In genomic region chr1:161307230-161307768, GRCh38 we compare ENCODE assay signal across 9 cellular contexts. TPM values are rescaled to one million over a fixed set of nuclear protein-coding genes. Genes with fewer than 3 reads are reported as not detected.
A peak's percentile ranks its signal among the peaks of the same experiment; 100 is the strongest.
DNase-seq lines count a peak whose midpoint lies in the region; ATAC-seq and TF ChIP-seq lines count a peak whose summit lies in the region.
"Had no signal": no experiment of that assay in that cellular context is flagged by ENCODE, and none has a peak within 500 bp of the region (broad histone marks: within the 10 kb centered on the region; RNA-seq: fewer than 3 reads in every experiment).

No MANE protein-coding gene starts in this region.

- H3K27me3 ChIP-seq in thymus (ENCODE audit: control insufficient read depth, insufficient read depth), result peaks cover 2% of the 10 kb centered on the region
- H3K27me3 ChIP-seq: SJSA1 had no signal

- ATAC-seq in HG02642 (IDR thresholded peaks at IDR 0.05; ENCODE audit: poor library complexity, unreplicated experiment), result no peak
- ATAC-seq in GM18520 (IDR thresholded peaks at IDR 0.05; ENCODE audit: unreplicated experiment), result no peak
- no peak for ATAC-seq in GM18519 (IDR thresholded peaks at IDR 0.05; ENCODE audit: low FRiP score, unreplicated experiment)

- peaks cover 13% of the 10 kb centered on the region for H3K4me1 ChIP-seq in thymus (ENCODE audit: control insufficient read depth, insufficient read depth, low read length)

- H3K9me3 ChIP-seq in thymus (ENCODE audit: control insufficient read depth), result no peaks in the 10 kb centered on the region
- H3K9me3 ChIP-seq: SJSA1 had no signal

- 95% methylated on average over 7 of the region's 7 CpGs for WGBS in thymus

- peak; percentile 68 for DNase-seq in activated effector memory CD4-positive, alpha-beta T cell treated with anti-CD3 and anti-CD28 coated beads, Interleukin-2, amount 50 U/mL, for 16 hours
- DNase-seq in activated effector memory CD4-positive, alpha-beta T cell treated with Interleukin-2 at 50 U/mL for 16 hours, result no peak
- DNase-seq in SW480 (ENCODE audit: low spot score) (peak; percentile 9), foreskin fibroblast (peak; percentile 62 to 81)

- H3K4me3 ChIP-seq in foreskin fibroblast (ENCODE audit: low read depth in 1 of 2, low read length in 2 of 2), result no peak overlapping the region
- no peak overlapping the region for H3K4me3 ChIP-seq in thymus (ENCODE audit: low read length)
- H3K4me3 ChIP-seq: SJSA1 had no signal

- no peaks in the 10 kb centered on the region for H3K36me3 ChIP-seq in thymus (ENCODE audit: control insufficient read depth, insufficient read depth)
- H3K36me3 ChIP-seq: SJSA1 had no signal

- no peak for TF ChIP-seq CTCF in foreskin fibroblast (IDR thresholded peaks at IDR 0.05; ENCODE audit: low read depth, low read length)

- peak overlapping the region; percentile 26 for H3K27ac ChIP-seq in thymus (ENCODE audit: low read depth)
- H3K27ac ChIP-seq: SJSA1 had no signal

RNA-seq across cellular contexts. Expression of gene MPZ, which starts 2.5 kb away (rescaled TPM):
- 4.5 TPM for polyA plus RNA-seq in thymus

RNA-seq across cellular contexts. Expression of gene SDHC, which starts 6.9 kb away (rescaled TPM):
- 93.5 TPM for polyA plus RNA-seq in thymus

RNA-seq across cellular contexts. Expression of gene PCP4L1, which starts 48.8 kb away (rescaled TPM):
- polyA plus RNA-seq in thymus, result 8.9 TPM
